Comparison of ENCODE assay signal across 5 cellular contexts in genomic region chr19:6393982-6394412, GRCh38. TPM values are rescaled to one million over a fixed set of nuclear protein-coding genes. Genes with fewer than 3 reads are reported as not detected.
DNase-seq lines count a peak whose midpoint lies in the region; ATAC-seq and TF ChIP-seq lines count a peak whose summit lies in the region.

No MANE protein-coding gene starts in this region.

- no peaks in the 10 kb centered on the region for H3K9me3 ChIP-seq in neuron (ENCODE audit: low read length)

- H3K4me1 ChIP-seq in KMS-11 (ENCODE audit: low read depth, poor library complexity, severe bottlenecking) (peaks cover 12% of the 10 kb centered on the region), neuron (ENCODE audit: insufficient read depth, low read length) (peaks cover 12% of the 10 kb centered on the region)

- H3K36me3 ChIP-seq in KMS-11 (ENCODE audit: insufficient read depth) (no peaks in the 10 kb centered on the region; the same call in 1 of the 2 replicates), neuron (ENCODE audit: insufficient read depth, low read length) (peaks cover 20% of the 10 kb centered on the region)

- peak overlapping the region; percentile 95 for H3K27ac Mint-ChIP-seq in activated naive CD8-positive, alpha-beta T cell treated with anti-CD3 and anti-CD28 coated beads, Interleukin-2, amount 10 ng/mL, durations not matched to agents 7 days and 5 days

- peaks cover 13% of the 10 kb centered on the region; the same call in 1 of the 2 replicates for H3K79me2 ChIP-seq in KMS-11 (ENCODE audit: insufficient read depth, low read depth)

- no peak for DNase-seq in activated naive CD8-positive, alpha-beta T cell treated with anti-CD3 and anti-CD28 coated beads, Interleukin-2, amount 10 ng/mL, durations not matched to agents 7 days and 5 days
- DNase-seq in activated CD4-positive, CD25-positive, alpha-beta regulatory T cell treated with anti-CD3 and anti-CD28 coated beads, Interleukin-2, amount 50 U/mL, for 72 hours, result no peak

- POLR2A ChIA-PET in activated naive CD8-positive, alpha-beta T cell treated with anti-CD3 and anti-CD28 coated beads, Interleukin-2, amount 10 ng/mL, durations not matched to agents 7 days and 5 days (lab: Charles Lee), result interaction anchor here (0.7 to 2.6 kb wide), 7 partner anchors 17 to 87 kb away, joined by 3 to 28 read pairs (median 4); partner anchors contain the start of genes ALKBH7, CLPP, DENND1C and KHSRP

- H3K9ac ChIP-seq in KMS-11, result peak overlapping the region; percentile 77

- H3K27me3 ChIP-seq in KMS-11 (ENCODE audit: insufficient read depth, low read depth) (no peaks in the 10 kb centered on the region), neuron (ENCODE audit: insufficient read depth, low read length) (no peaks in the 10 kb centered on the region)

- H3K4me3 ChIP-seq in KMS-11 (IDR thresholded peaks at IDR 0.05; ENCODE audit: insufficient read depth, low read depth, low read length) (no peak overlapping the region), neuron (ENCODE audit: low read length) (peak overlapping the region; percentile 88)

- H3K4me2 ChIP-seq in KMS-11, result peak overlapping the region; percentile 77

- no peaks in the 10 kb centered on the region for H3K9me3 Mint-ChIP-seq in activated naive CD8-positive, alpha-beta T cell treated with anti-CD3 and anti-CD28 coated beads, Interleukin-2, amount 10 ng/mL, durations not matched to agents 7 days and 5 days

- no peaks in the 10 kb centered on the region for H3K27me3 Mint-ChIP-seq in activated naive CD8-positive, alpha-beta T cell treated with anti-CD3 and anti-CD28 coated beads, Interleukin-2, amount 10 ng/mL, durations not matched to agents 7 days and 5 days

- TF ChIP-seq CTCF in KMS-11 (conservative IDR thresholded peaks at IDR 0.05; ENCODE audit: low read depth, low read length), result no peak

- peaks cover 11% of the 10 kb centered on the region for H3K36me3 Mint-ChIP-seq in activated naive CD8-positive, alpha-beta T cell treated with anti-CD3 and anti-CD28 coated beads, Interleukin-2, amount 10 ng/mL, durations not matched to agents 7 days and 5 days

- H3K4me1 Mint-ChIP-seq in activated naive CD8-positive, alpha-beta T cell treated with anti-CD3 and anti-CD28 coated beads, Interleukin-2, amount 10 ng/mL, durations not matched to agents 7 days and 5 days, result peaks cover 21% of the 10 kb centered on the region

- H3K4me3 Mint-ChIP-seq in activated naive CD8-positive, alpha-beta T cell treated with anti-CD3 and anti-CD28 coated beads, Interleukin-2, amount 10 ng/mL, durations not matched to agents 7 days and 5 days, result peak overlapping the region; percentile 97

- peak overlapping the region; percentile 97 for H2AFZ ChIP-seq in KMS-11 (ENCODE audit: low read depth)
- H2AFZ ChIP-seq in neuron (ENCODE audit: low read depth, low read length), result peak overlapping the region; percentile 70

- no peak for ATAC-seq in activated naive CD8-positive, alpha-beta T cell treated with anti-CD3 and anti-CD28 coated beads, Interleukin-2, amount 10 ng/mL, durations not matched to agents 7 days and 5 days (ENCODE audit: low read depth)
- no peak for ATAC-seq in HG03175 (IDR thresholded peaks at IDR 0.05; ENCODE audit: unreplicated experiment)

- peak overlapping the region; percentile 75 for H3K27ac ChIP-seq in KMS-11

- no peaks in the 10 kb centered on the region for H4K20me1 ChIP-seq in KMS-11 (ENCODE audit: insufficient read depth)

RNA-seq across cellular contexts. Expression of gene GTF2F1, which starts 1.0 kb away (rescaled TPM):
- total RNA-seq in activated naive CD8-positive, alpha-beta T cell treated with anti-CD3 and anti-CD28 coated beads, Interleukin-2, amount 10 ng/mL, durations not matched to agents 7 days and 5 days, result 10 to 100 TPM; 67.3 to 72.8 TPM

RNA-seq across cellular contexts. Expression of gene PSPN, which starts 18.3 kb away (rescaled TPM):
- total RNA-seq in activated naive CD8-positive, alpha-beta T cell treated with anti-CD3 and anti-CD28 coated beads, Interleukin-2, amount 10 ng/mL, durations not matched to agents 7 days and 5 days, result 1 to 10 TPM; 2.4 to 2.7 TPM

RNA-seq across cellular contexts. Expression of gene ALKBH7, which starts 21.4 kb away (rescaled TPM):
- 10 to 100 TPM; 52.0 to 55.7 TPM for total RNA-seq in activated naive CD8-positive, alpha-beta T cell treated with anti-CD3 and anti-CD28 coated beads, Interleukin-2, amount 10 ng/mL, durations not matched to agents 7 days and 5 days

RNA-seq across cellular contexts. Expression of gene KHSRP, which starts 30.6 kb away (rescaled TPM):
- 100 to 1,000 TPM; 266 to 268 TPM for total RNA-seq in activated naive CD8-positive, alpha-beta T cell treated with anti-CD3 and anti-CD28 coated beads, Interleukin-2, amount 10 ng/mL, durations not matched to agents 7 days and 5 days

RNA-seq across cellular contexts. Expression of gene CLPP, which starts 32.7 kb away (rescaled TPM):
- total RNA-seq in activated naive CD8-positive, alpha-beta T cell treated with anti-CD3 and anti-CD28 coated beads, Interleukin-2, amount 10 ng/mL, durations not matched to agents 7 days and 5 days, result 100 to 1,000 TPM; 112 to 126 TPM
